Comparison of ENCODE assay signal across 18 cellular contexts in genomic region chr2:25445464-25445863, GRCh38.
"Had no signal": no experiment of that assay in that cellular context is flagged by ENCODE, and none has a peak within 500 bp of the region (broad histone marks: within the 10 kb centered on the region; RNA-seq: fewer than 3 reads in every experiment).

No MANE protein-coding gene starts in this region.

- DNase-seq: activated CD4-positive, alpha-beta T cell treated with anti-CD3 and anti-CD28 coated beads, Interleukin-2, amount 50 U/mL, for 48 hours; activated naive CD4-positive, alpha-beta T cell treated with anti-CD3 and anti-CD28 coated beads for 36 hours; activated naive CD8-positive, alpha-beta T cell treated with anti-CD3 and anti-CD28 coated beads, Interleukin-2, amount 50 U/mL, for 24 hours; colonic mucosa; effector CD8-positive, alpha-beta T cell; foreskin fibroblast; glutamatergic neuron; kidney; left lung; mammary epithelial cell; naive thymus-derived CD8-positive, alpha-beta T cell; pancreas; sigmoid colon; spleen; stomach; testis had no signal

- H3K27me3 Mint-ChIP-seq: activated naive CD8-positive, alpha-beta T cell treated with anti-CD3 and anti-CD28 coated beads, Interleukin-2, amount 50 U/mL, for 24 hours; activated T-helper 17 cell treated with anti-CD3 and anti-CD28 coated beads, Interleukin-2, amount 50 U/mL, for 72 hours; naive thymus-derived CD8-positive, alpha-beta T cell had no signal

- H3K36me3 ChIP-seq: cardiac muscle cell, colonic mucosa, left lung, pancreas, sigmoid colon, stomach had no signal

- H3K27me3 ChIP-seq: cardiac muscle cell, colonic mucosa, left lung, pancreas, sigmoid colon, spleen, stomach, testis had no signal

- FAIRE-seq: kidney, pancreas had no signal

- H3K9me3 Mint-ChIP-seq: activated naive CD4-positive, alpha-beta T cell treated with anti-CD3 and anti-CD28 coated beads for 36 hours; activated naive CD8-positive, alpha-beta T cell treated with anti-CD3 and anti-CD28 coated beads, Interleukin-2, amount 50 U/mL, for 24 hours; activated T-helper 17 cell treated with anti-CD3 and anti-CD28 coated beads, Interleukin-2, amount 50 U/mL, for 72 hours; naive thymus-derived CD8-positive, alpha-beta T cell had no signal

- H3K4me1 Mint-ChIP-seq: activated naive CD8-positive, alpha-beta T cell treated with anti-CD3 and anti-CD28 coated beads, Interleukin-2, amount 50 U/mL, for 24 hours; activated T-helper 17 cell treated with anti-CD3 and anti-CD28 coated beads, Interleukin-2, amount 50 U/mL, for 72 hours; naive thymus-derived CD8-positive, alpha-beta T cell had no signal

- H3K4me3 Mint-ChIP-seq: activated naive CD4-positive, alpha-beta T cell treated with anti-CD3 and anti-CD28 coated beads for 36 hours; activated naive CD8-positive, alpha-beta T cell treated with anti-CD3 and anti-CD28 coated beads, Interleukin-2, amount 50 U/mL, for 24 hours; activated T-helper 17 cell treated with anti-CD3 and anti-CD28 coated beads, Interleukin-2, amount 50 U/mL, for 72 hours; naive thymus-derived CD8-positive, alpha-beta T cell had no signal

- ATAC-seq: activated naive CD8-positive, alpha-beta T cell treated with anti-CD3 and anti-CD28 coated beads, Interleukin-2, amount 50 U/mL, for 24 hours; activated T-helper 17 cell treated with anti-CD3 and anti-CD28 coated beads, Interleukin-2, amount 50 U/mL, for 72 hours; left lung; naive thymus-derived CD8-positive, alpha-beta T cell had no signal

- H3K4me1 ChIP-seq: colonic mucosa, left lung, sigmoid colon, spleen had no signal

- H3K9me3 ChIP-seq: colonic mucosa, left lung, pancreas, sigmoid colon, spleen, stomach, testis had no signal

- H3K27ac ChIP-seq: cardiac muscle cell, colonic mucosa, left lung, sigmoid colon, spleen, testis had no signal

- H3K4me3 ChIP-seq: cardiac muscle cell, colonic mucosa, left lung, pancreas, sigmoid colon, spleen, stomach, testis had no signal

- H3K27ac Mint-ChIP-seq: activated naive CD4-positive, alpha-beta T cell treated with anti-CD3 and anti-CD28 coated beads for 36 hours; activated naive CD8-positive, alpha-beta T cell treated with anti-CD3 and anti-CD28 coated beads, Interleukin-2, amount 50 U/mL, for 24 hours; activated T-helper 17 cell treated with anti-CD3 and anti-CD28 coated beads, Interleukin-2, amount 50 U/mL, for 72 hours; naive thymus-derived CD8-positive, alpha-beta T cell had no signal
